In the genomic region with DNA sequence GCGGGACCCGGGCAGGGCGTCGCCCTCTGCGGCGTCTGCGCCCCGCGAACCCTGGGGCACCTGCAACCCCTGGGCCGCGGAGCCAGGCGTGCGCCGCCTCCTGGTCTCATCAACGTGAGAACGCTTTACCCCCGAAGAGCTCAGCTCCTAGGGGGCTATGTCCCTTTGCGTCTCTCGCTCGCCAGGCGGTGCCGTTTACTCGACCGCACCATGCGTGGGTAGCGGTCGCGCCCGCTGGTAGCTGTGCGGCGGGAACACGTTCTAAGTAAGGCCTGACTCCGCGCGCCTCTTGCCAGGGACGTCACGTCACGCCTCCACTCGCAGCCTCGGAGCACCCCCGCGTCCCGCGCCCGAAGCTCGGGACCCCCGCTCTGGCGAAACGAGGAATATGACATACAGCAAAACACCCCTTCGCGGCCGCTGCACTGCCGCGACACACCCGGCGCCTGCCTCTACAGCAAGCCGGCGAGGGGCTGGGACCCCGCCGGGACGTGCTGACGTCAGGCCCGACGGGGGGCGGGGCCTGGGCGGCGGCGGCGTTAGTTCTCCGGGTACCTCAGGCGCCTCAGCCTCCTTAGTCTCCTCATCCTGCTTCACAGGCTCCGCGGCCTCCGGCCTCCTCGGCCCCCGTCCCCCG, we compare ENCODE assay signal across 1 cellular context.
TF ChIP-seq lines count a peak whose summit lies in the region.

A gene with protein sequence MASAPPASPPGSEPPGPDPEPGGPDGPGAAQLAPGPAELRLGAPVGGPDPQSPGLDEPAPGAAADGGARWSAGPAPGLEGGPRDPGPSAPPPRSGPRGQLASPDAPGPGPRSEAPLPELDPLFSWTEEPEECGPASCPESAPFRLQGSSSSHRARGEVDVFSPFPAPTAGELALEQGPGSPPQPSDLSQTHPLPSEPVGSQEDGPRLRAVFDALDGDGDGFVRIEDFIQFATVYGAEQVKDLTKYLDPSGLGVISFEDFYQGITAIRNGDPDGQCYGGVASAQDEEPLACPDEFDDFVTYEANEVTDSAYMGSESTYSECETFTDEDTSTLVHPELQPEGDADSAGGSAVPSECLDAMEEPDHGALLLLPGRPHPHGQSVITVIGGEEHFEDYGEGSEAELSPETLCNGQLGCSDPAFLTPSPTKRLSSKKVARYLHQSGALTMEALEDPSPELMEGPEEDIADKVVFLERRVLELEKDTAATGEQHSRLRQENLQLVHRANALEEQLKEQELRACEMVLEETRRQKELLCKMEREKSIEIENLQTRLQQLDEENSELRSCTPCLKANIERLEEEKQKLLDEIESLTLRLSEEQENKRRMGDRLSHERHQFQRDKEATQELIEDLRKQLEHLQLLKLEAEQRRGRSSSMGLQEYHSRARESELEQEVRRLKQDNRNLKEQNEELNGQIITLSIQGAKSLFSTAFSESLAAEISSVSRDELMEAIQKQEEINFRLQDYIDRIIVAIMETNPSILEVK (plus strand): TSS at position 568 of the 637 bp plus-strand sequence. CDS start 358 bp downstream, outside the sequence.

TF ChIP-seq in HEK293, 187 proteins besides CTCF, POLR2A, EP300 and RAD21 (continued from another document):
- no peak; the same call in 1 of the 2 replicates for TF ChIP-seq WT1 (tag by site-specific recombination; IDR thresholded peaks at IDR 0.05)
- TF ChIP-seq ZBTB20 (tag by site-specific recombination; IDR thresholded peaks at IDR 0.05) = peak; percentile 96
- peak; percentile 91 for TF ChIP-seq ZBTB7A (tag by site-specific recombination; IDR thresholded peaks at IDR 0.05; ENCODE audit: low read depth)
- TF ChIP-seq, protein P1, sequence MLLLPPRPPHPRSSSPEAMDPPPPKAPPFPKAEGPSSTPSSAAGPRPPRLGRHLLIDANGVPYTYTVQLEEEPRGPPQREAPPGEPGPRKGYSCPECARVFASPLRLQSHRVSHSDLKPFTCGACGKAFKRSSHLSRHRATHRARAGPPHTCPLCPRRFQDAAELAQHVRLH (tag by site-specific recombination; IDR thresholded peaks at IDR 0.05) = peak; percentile 47; the same call in 1 of the 2 replicates
- no peak; the same call in 1 of the 2 replicates for TF ChIP-seq KLF16 (tag by site-specific recombination; IDR thresholded peaks at IDR 0.05)
- no peak for TF ChIP-seq ZNF19 (tag by site-specific recombination; IDR thresholded peaks at IDR 0.05; ENCODE audit: low read depth)
- TF ChIP-seq GFI1B (tag by site-specific recombination; IDR thresholded peaks at IDR 0.05) = no peak
- TF ChIP-seq, protein P2, sequence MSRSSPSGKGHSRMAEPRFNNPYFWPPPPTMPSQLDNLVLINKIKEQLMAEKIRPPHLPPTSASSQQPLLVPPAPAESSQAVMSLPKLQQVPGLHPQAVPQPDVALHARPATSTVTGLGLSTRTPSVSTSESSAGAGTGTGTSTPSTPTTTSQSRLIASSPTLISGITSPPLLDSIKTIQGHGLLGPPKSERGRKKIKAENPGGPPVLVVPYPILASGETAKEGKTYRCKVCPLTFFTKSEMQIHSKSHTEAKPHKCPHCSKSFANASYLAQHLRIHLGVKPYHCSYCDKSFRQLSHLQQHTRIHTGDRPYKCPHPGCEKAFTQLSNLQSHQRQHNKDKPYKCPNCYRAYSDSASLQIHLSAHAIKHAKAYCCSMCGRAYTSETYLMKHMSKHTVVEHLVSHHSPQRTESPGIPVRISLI (tag by site-specific recombination; IDR thresholded peaks at IDR 0.05) = no peak
- TF ChIP-seq ZNF677 (tag by site-specific recombination; IDR thresholded peaks at IDR 0.05) = no peak
- TF ChIP-seq YY1 (tag by site-specific recombination; IDR thresholded peaks at IDR 0.05) = peak; percentile 13; the same call in 1 of the 2 replicates
- TF ChIP-seq REPIN1 (tag by site-specific recombination; IDR thresholded peaks at IDR 0.05; ENCODE audit: low read depth) = no peak
- no peak for TF ChIP-seq MZF1 (tag by site-specific recombination; IDR thresholded peaks at IDR 0.05; ENCODE audit: borderline replicate concordance)
- no peak for TF ChIP-seq ZNF302 (tag by site-specific recombination; IDR thresholded peaks at IDR 0.05; ENCODE audit: low read depth)
- no peak for TF ChIP-seq GLI4 (tag by site-specific recombination; IDR thresholded peaks at IDR 0.05)
- no peak for TF ChIP-seq ZNF548 (tag by site-specific recombination; IDR thresholded peaks at IDR 0.05)
- TF ChIP-seq ZNF335 (tag by site-specific recombination; conservative IDR thresholded peaks at IDR 0.05) = peak; percentile 91
- TF ChIP-seq, protein P3, sequence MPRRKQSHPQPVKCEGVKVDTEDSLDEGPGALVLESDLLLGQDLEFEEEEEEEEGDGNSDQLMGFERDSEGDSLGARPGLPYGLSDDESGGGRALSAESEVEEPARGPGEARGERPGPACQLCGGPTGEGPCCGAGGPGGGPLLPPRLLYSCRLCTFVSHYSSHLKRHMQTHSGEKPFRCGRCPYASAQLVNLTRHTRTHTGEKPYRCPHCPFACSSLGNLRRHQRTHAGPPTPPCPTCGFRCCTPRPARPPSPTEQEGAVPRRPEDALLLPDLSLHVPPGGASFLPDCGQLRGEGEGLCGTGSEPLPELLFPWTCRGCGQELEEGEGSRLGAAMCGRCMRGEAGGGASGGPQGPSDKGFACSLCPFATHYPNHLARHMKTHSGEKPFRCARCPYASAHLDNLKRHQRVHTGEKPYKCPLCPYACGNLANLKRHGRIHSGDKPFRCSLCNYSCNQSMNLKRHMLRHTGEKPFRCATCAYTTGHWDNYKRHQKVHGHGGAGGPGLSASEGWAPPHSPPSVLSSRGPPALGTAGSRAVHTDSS (tag by site-specific recombination; IDR thresholded peaks at IDR 0.05) = no peak
- TF ChIP-seq PRDM1 (tag by site-specific recombination; IDR thresholded peaks at IDR 0.05) = no peak
- no peak for TF ChIP-seq ZNF843 (tag by site-specific recombination; IDR thresholded peaks at IDR 0.05)
- peak; percentile 66 for TF ChIP-seq EGR2 (tag by site-specific recombination; IDR thresholded peaks at IDR 0.05; ENCODE audit: low read depth)
- peak; percentile 62; the same call in 1 of the 2 replicates for TF ChIP-seq ZFP37 (tag by site-specific recombination; IDR thresholded peaks at IDR 0.05)
- TF ChIP-seq ZNF610 (tag by site-specific recombination; IDR thresholded peaks at IDR 0.05; ENCODE audit: borderline replicate concordance) = 0 out of 2 replicates have a peak, but pooled peaks have one; percentile 49
- peak; percentile 73 for TF ChIP-seq GLIS2 (tag by site-specific recombination; IDR thresholded peaks at IDR 0.05)
- peak; percentile 77; the same call in 1 of the 2 replicates for TF ChIP-seq ZNF600 (tag by site-specific recombination; IDR thresholded peaks at IDR 0.05)
- no peak for TF ChIP-seq ZNF112 (tag by site-specific recombination; IDR thresholded peaks at IDR 0.05)
- TF ChIP-seq ZNF701 (tag by site-specific recombination; IDR thresholded peaks at IDR 0.05) = no peak
- TF ChIP-seq, protein P4, sequence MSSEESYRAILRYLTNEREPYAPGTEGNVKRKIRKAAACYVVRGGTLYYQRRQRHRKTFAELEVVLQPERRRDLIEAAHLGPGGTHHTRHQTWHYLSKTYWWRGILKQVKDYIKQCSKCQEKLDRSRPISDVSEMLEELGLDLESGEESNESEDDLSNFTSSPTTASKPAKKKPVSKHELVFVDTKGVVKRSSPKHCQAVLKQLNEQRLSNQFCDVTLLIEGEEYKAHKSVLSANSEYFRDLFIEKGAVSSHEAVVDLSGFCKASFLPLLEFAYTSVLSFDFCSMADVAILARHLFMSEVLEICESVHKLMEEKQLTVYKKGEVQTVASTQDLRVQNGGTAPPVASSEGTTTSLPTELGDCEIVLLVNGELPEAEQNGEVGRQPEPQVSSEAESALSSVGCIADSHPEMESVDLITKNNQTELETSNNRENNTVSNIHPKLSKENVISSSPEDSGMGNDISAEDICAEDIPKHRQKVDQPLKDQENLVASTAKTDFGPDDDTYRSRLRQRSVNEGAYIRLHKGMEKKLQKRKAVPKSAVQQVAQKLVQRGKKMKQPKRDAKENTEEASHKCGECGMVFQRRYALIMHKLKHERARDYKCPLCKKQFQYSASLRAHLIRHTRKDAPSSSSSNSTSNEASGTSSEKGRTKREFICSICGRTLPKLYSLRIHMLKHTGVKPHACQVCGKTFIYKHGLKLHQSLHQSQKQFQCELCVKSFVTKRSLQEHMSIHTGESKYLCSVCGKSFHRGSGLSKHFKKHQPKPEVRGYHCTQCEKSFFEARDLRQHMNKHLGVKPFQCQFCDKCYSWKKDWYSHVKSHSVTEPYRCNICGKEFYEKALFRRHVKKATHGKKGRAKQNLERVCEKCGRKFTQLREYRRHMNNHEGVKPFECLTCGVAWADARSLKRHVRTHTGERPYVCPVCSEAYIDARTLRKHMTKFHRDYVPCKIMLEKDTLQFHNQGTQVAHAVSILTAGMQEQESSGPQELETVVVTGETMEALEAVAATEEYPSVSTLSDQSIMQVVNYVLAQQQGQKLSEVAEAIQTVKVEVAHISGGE (tag by site-specific recombination; conservative IDR thresholded peaks at IDR 0.05; ENCODE audit: low read depth) = peak; percentile 38; the same call in 1 of the 2 replicates
- TF ChIP-seq ZNF792 (tag by site-specific recombination; IDR thresholded peaks at IDR 0.05) = no peak
- peak; percentile 82 for TF ChIP-seq KLF9 (tag by site-specific recombination; IDR thresholded peaks at IDR 0.05; ENCODE audit: low read depth)
- TF ChIP-seq, protein P5, sequence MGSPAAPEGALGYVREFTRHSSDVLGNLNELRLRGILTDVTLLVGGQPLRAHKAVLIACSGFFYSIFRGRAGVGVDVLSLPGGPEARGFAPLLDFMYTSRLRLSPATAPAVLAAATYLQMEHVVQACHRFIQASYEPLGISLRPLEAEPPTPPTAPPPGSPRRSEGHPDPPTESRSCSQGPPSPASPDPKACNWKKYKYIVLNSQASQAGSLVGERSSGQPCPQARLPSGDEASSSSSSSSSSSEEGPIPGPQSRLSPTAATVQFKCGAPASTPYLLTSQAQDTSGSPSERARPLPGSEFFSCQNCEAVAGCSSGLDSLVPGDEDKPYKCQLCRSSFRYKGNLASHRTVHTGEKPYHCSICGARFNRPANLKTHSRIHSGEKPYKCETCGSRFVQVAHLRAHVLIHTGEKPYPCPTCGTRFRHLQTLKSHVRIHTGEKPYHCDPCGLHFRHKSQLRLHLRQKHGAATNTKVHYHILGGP (tag by site-specific recombination; IDR thresholded peaks at IDR 0.05) = no peak
- TF ChIP-seq ZNF174 (tag by site-specific recombination; IDR thresholded peaks at IDR 0.05) = no peak
- no peak for TF ChIP-seq ZNF37A (tag by site-specific recombination; IDR thresholded peaks at IDR 0.05)
- TF ChIP-seq, protein P6, sequence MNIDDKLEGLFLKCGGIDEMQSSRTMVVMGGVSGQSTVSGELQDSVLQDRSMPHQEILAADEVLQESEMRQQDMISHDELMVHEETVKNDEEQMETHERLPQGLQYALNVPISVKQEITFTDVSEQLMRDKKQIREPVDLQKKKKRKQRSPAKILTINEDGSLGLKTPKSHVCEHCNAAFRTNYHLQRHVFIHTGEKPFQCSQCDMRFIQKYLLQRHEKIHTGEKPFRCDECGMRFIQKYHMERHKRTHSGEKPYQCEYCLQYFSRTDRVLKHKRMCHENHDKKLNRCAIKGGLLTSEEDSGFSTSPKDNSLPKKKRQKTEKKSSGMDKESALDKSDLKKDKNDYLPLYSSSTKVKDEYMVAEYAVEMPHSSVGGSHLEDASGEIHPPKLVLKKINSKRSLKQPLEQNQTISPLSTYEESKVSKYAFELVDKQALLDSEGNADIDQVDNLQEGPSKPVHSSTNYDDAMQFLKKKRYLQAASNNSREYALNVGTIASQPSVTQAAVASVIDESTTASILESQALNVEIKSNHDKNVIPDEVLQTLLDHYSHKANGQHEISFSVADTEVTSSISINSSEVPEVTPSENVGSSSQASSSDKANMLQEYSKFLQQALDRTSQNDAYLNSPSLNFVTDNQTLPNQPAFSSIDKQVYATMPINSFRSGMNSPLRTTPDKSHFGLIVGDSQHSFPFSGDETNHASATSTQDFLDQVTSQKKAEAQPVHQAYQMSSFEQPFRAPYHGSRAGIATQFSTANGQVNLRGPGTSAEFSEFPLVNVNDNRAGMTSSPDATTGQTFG (tag by site-specific recombination; IDR thresholded peaks at IDR 0.05; ENCODE audit: borderline replicate concordance) = no peak
